1 cellular context compared by ENCODE assay signal in genomic region chr19:45881909-45882528, GRCh38.
A peak's percentile ranks its signal among the peaks of the same experiment; 100 is the strongest.
TF ChIP-seq lines count a peak whose summit lies in the region.

No MANE protein-coding gene starts in this region.

TF ChIP-seq in HepG2, 621 proteins besides CTCF, POLR2A, EP300 and RAD21 (continued from another document and continues in another):
- TF ChIP-seq CBX1 (IDR thresholded peaks at IDR 0.05; ENCODE audit: low read depth) (peak; percentile 53), ZFP62 (CRISPR knock-in tag; IDR thresholded peaks at IDR 0.05) (no peak), ZKSCAN8 (CRISPR knock-in tag; IDR thresholded peaks at IDR 0.05; ENCODE audit: borderline replicate concordance) (no peak), ZSCAN20 (CRISPR knock-in tag; IDR thresholded peaks at IDR 0.05; ENCODE audit: borderline replicate concordance) (no peak), ZNF33B (CRISPR knock-in tag; IDR thresholded peaks at IDR 0.05) (no peak), ZNF766 (CRISPR knock-in tag; IDR thresholded peaks at IDR 0.05; ENCODE audit: borderline replicate concordance) (0 out of 2 replicates have a peak, but pooled peaks have one; percentile 33), NR2F2 (IDR thresholded peaks at IDR 0.05; ENCODE audit: borderline replicate concordance, low read depth) (peak; percentile 77; the same call in 1 of the 2 replicates), ZSCAN25 (CRISPR knock-in tag; IDR thresholded peaks at IDR 0.05) (peak; percentile 63; the same call in 1 of the 2 replicates), WIZ (CRISPR knock-in tag; IDR thresholded peaks at IDR 0.05) (peak; percentile 52; the same call in 1 of the 2 replicates), ZNF383 (CRISPR knock-in tag; IDR thresholded peaks at IDR 0.05; ENCODE audit: borderline replicate concordance) (peak; percentile 15; the same call in 1 of the 2 replicates), MYPOP (CRISPR knock-in tag; IDR thresholded peaks at IDR 0.05) (0 out of 2 replicates have a peak, but pooled peaks have one; percentile 32), ZNF230 (CRISPR knock-in tag; IDR thresholded peaks at IDR 0.05) (no peak), RFXANK (CRISPR knock-in tag; IDR thresholded peaks at IDR 0.05) (no peak), TBX3 (IDR thresholded peaks at IDR 0.05; ENCODE audit: borderline replicate concordance) (no peak), ZFY (CRISPR knock-in tag; IDR thresholded peaks at IDR 0.05) (no peak), NCOA2 (CRISPR knock-in tag; IDR thresholded peaks at IDR 0.05) (peak; percentile 85), ZNF646 (CRISPR knock-in tag; IDR thresholded peaks at IDR 0.05) (0 out of 2 replicates have a peak, but pooled peaks have one; percentile 24), ZNF552 (CRISPR knock-in tag; IDR thresholded peaks at IDR 0.05; ENCODE audit: borderline replicate concordance) (no peak), MED1 (CRISPR knock-in tag; IDR thresholded peaks at IDR 0.05) (peak; percentile 88), MXI1 (IDR thresholded peaks at IDR 0.05; ENCODE audit: borderline replicate concordance, low read depth, low read length) (peak; percentile 31; the same call in 1 of the 3 replicates), HNF4G (IDR thresholded peaks at IDR 0.05; ENCODE audit: borderline replicate concordance, low read depth, low read length) (peak; percentile 56; the same call in 1 of the 2 replicates), HNF4G (CRISPR knock-in tag; IDR thresholded peaks at IDR 0.05; ENCODE audit: borderline replicate concordance, low read depth) (no peak), SOX13 (IDR thresholded peaks at IDR 0.05) (no peak), SOX13 (CRISPR knock-in tag; conservative IDR thresholded peaks at IDR 0.05 in 1 of 2, IDR thresholded peaks at IDR 0.05 in 1 of 2) (peak in 1 of 2 experiments; percentile 71; a peak in 2 of 4 replicates), ZSCAN22 (CRISPR knock-in tag; IDR thresholded peaks at IDR 0.05) (no peak), ZNF224 (CRISPR knock-in tag; IDR thresholded peaks at IDR 0.05) (no peak), ZNF609 (CRISPR knock-in tag; IDR thresholded peaks at IDR 0.05; ENCODE audit: borderline replicate concordance) (peak; percentile 83; the same call in 1 of the 2 replicates), ATF5 (CRISPR knock-in tag; IDR thresholded peaks at IDR 0.05; ENCODE audit: low read depth) (no peak), ZNF749 (CRISPR knock-in tag; IDR thresholded peaks at IDR 0.05; ENCODE audit: borderline replicate concordance) (no peak), LCORL (IDR thresholded peaks at IDR 0.05) (no peak), LCORL (CRISPR knock-in tag; IDR thresholded peaks at IDR 0.05) (peak; percentile 95), GATAD2A (CRISPR knock-in tag; IDR thresholded peaks at IDR 0.05) (peak; percentile 79), CAMTA2 (CRISPR knock-in tag; IDR thresholded peaks at IDR 0.05; ENCODE audit: borderline replicate concordance) (no peak), POLR2AphosphoS5 (IDR thresholded peaks at IDR 0.05; ENCODE audit: low read depth, low read length) (peak; percentile 80), ZSCAN21 (CRISPR knock-in tag; IDR thresholded peaks at IDR 0.05; ENCODE audit: borderline replicate concordance) (no peak; the same call in 1 of the 2 replicates), HOXA5 (CRISPR knock-in tag; IDR thresholded peaks at IDR 0.05) (no peak), ZKSCAN1 (IDR thresholded peaks at IDR 0.05; ENCODE audit: low read length) (no peak), ZNF501 (CRISPR knock-in tag; IDR thresholded peaks at IDR 0.05) (peak; percentile 5; the same call in 1 of the 2 replicates), TFDP1 (CRISPR knock-in tag; IDR thresholded peaks at IDR 0.05; ENCODE audit: borderline replicate concordance) (no peak; the same call in 1 of the 2 replicates), ZNF576 (CRISPR knock-in tag; IDR thresholded peaks at IDR 0.05) (no peak)
- TF ChIP-seq, protein P1, sequence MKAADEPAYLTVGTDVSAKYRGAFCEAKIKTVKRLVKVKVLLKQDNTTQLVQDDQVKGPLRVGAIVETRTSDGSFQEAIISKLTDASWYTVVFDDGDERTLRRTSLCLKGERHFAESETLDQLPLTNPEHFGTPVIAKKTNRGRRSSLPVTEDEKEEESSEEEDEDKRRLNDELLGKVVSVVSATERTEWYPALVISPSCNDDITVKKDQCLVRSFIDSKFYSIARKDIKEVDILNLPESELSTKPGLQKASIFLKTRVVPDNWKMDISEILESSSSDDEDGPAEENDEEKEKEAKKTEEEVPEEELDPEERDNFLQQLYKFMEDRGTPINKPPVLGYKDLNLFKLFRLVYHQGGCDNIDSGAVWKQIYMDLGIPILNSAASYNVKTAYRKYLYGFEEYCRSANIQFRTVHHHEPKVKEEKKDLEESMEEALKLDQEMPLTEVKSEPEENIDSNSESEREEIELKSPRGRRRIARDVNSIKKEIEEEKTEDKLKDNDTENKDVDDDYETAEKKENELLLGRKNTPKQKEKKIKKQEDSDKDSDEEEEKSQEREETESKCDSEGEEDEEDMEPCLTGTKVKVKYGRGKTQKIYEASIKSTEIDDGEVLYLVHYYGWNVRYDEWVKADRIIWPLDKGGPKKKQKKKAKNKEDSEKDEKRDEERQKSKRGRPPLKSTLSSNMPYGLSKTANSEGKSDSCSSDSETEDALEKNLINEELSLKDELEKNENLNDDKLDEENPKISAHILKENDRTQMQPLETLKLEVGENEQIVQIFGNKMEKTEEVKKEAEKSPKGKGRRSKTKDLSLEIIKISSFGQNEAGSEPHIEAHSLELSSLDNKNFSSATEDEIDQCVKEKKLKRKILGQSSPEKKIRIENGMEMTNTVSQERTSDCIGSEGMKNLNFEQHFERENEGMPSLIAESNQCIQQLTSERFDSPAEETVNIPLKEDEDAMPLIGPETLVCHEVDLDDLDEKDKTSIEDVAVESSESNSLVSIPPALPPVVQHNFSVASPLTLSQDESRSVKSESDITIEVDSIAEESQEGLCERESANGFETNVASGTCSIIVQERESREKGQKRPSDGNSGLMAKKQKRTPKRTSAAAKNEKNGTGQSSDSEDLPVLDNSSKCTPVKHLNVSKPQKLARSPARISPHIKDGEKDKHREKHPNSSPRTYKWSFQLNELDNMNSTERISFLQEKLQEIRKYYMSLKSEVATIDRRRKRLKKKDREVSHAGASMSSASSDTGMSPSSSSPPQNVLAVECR (CRISPR knock-in tag; IDR thresholded peaks at IDR 0.05; ENCODE audit: borderline replicate concordance): no peak; the same call in none of the 2 replicates
- TF ChIP-seq, protein P2, sequence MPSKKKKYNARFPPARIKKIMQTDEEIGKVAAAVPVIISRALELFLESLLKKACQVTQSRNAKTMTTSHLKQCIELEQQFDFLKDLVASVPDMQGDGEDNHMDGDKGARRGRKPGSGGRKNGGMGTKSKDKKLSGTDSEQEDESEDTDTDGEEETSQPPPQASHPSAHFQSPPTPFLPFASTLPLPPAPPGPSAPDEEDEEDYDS (CRISPR knock-in tag; IDR thresholded peaks at IDR 0.05): peak; percentile 90
